ENCODE assay signal across 31 cellular contexts in the genomic region with DNA sequence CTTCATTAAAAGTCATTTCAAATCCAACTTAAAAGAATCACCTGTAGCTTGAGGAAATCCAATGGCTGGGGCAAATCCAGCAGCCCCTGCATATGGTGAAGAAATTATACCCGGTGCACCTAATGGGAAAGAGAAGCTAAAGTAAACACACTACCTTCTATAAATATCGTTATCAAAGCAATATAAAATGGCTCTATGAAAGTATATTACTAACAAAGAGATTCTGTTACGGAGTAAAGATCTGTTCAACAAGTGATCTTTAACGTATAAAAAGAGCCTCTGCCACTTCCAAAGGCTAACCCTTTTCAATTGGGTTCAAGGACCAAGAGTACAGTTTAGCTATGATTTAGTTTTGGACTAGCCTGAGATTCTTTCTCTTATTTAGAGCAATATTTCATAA.
"Had no signal": no experiment of that assay in that cellular context is flagged by ENCODE, and none has a peak within 500 bp of the region (broad histone marks: within the 10 kb centered on the region; RNA-seq: fewer than 3 reads in every experiment).

No MANE protein-coding gene starts in this region.

- DNase-seq: activated CD4-positive, alpha-beta T cell treated with anti-CD3 and anti-CD28 coated beads for 36 hours; activated CD4-positive, alpha-beta T cell treated with anti-CD3 and anti-CD28 coated beads, Interleukin-2, amount 10 ng/mL, durations not matched to agents 7 days and 5 days; activated CD4-positive, alpha-beta T cell treated with anti-CD3 and anti-CD28 coated beads, Interleukin-2, amount 50 U/mL, for 48 hours; activated CD8-positive, alpha-beta T cell treated with anti-CD3 and anti-CD28 coated beads, Interleukin-2, amount 10 ng/mL, durations not matched to agents 7 days and 5 days; activated gamma-delta T cell; activated naive CD4-positive, alpha-beta T cell treated with Interleukin-2 at 50 U/mL for 16 hours; activated naive CD8-positive, alpha-beta T cell treated with anti-CD3 and anti-CD28 coated beads, Interleukin-2, amount 10 ng/mL, durations not matched to agents 7 days and 5 days; activated T-cell treated with anti-CD3 and anti-CD28 coated beads, Interleukin-2, amount 50 U/mL, for 24 hours; amygdala; body of pancreas; MM.1S; MV-4-11; NCI-H1092; NCI-H1436 treated with DMSO at 0.1 percent for 48 hours; NCI-H1694 treated with DMSO at 0.1 percent for 48 hours; NCI-H2029; NCI-H2171 treated with DMSO at 0.1 percent for 48 hours; NCI-H2227 treated with DMSO at 0.1 percent for 48 hours; NCI-H446; NCI-H510A treated with DMSO at 0.1 percent for 48 hours; NCI-H526 treated with DMSO at 0.1 percent for 48 hours; NCI-H774; SHP77; SJCRH30; T1000 had no signal

- H3K36me3 ChIP-seq: breast epithelium had no signal

- H3K27me3 Mint-ChIP-seq: activated CD4-positive, alpha-beta T cell treated with anti-CD3 and anti-CD28 coated beads for 36 hours; activated CD4-positive, alpha-beta T cell treated with anti-CD3 and anti-CD28 coated beads, Interleukin-2, amount 10 ng/mL, durations not matched to agents 7 days and 5 days; activated naive CD4-positive, alpha-beta T cell treated with anti-CD3 and anti-CD28 coated beads, Interleukin-2, amount 50 U/mL, for 24 hours; activated naive CD8-positive, alpha-beta T cell treated with anti-CD3 and anti-CD28 coated beads, Interleukin-2, amount 10 ng/mL, durations not matched to agents 7 days and 5 days; activated T-cell treated with anti-CD3 and anti-CD28 coated beads, Interleukin-2, amount 50 U/mL, for 24 hours had no signal

- H3K4me3 ChIP-seq: body of pancreas, breast epithelium, SJCRH30, SK-N-MC had no signal

- H3K9ac ChIP-seq: KMS-11 had no signal

- H3K4me1 Mint-ChIP-seq: activated naive CD4-positive, alpha-beta T cell treated with anti-CD3 and anti-CD28 coated beads, Interleukin-2, amount 50 U/mL, for 24 hours had no signal

- H3K27ac ChIP-seq: body of pancreas, breast epithelium, KMS-11, SJCRH30, SK-N-MC had no signal

- H3K4me3 Mint-ChIP-seq: activated CD4-positive, alpha-beta T cell treated with anti-CD3 and anti-CD28 coated beads for 36 hours; activated CD4-positive, alpha-beta T cell treated with anti-CD3 and anti-CD28 coated beads, Interleukin-2, amount 10 ng/mL, durations not matched to agents 7 days and 5 days; activated CD8-positive, alpha-beta T cell treated with anti-CD3 and anti-CD28 coated beads, Interleukin-2, amount 10 ng/mL, durations not matched to agents 7 days and 5 days; activated naive CD4-positive, alpha-beta T cell treated with anti-CD3 and anti-CD28 coated beads, Interleukin-2, amount 50 U/mL, for 24 hours; activated naive CD8-positive, alpha-beta T cell treated with anti-CD3 and anti-CD28 coated beads, Interleukin-2, amount 10 ng/mL, durations not matched to agents 7 days and 5 days; activated T-cell treated with anti-CD3 and anti-CD28 coated beads, Interleukin-2, amount 50 U/mL, for 24 hours; WTC11 had no signal

- H3K4me2 ChIP-seq: KMS-11 had no signal

- H3K4me1 ChIP-seq: breast epithelium, SJCRH30 had no signal

- H3K27ac Mint-ChIP-seq: activated CD4-positive, alpha-beta T cell treated with anti-CD3 and anti-CD28 coated beads for 36 hours; activated CD4-positive, alpha-beta T cell treated with anti-CD3 and anti-CD28 coated beads, Interleukin-2, amount 10 ng/mL, durations not matched to agents 7 days and 5 days; activated CD8-positive, alpha-beta T cell treated with anti-CD3 and anti-CD28 coated beads, Interleukin-2, amount 10 ng/mL, durations not matched to agents 7 days and 5 days; activated naive CD4-positive, alpha-beta T cell treated with anti-CD3 and anti-CD28 coated beads, Interleukin-2, amount 50 U/mL, for 24 hours; activated naive CD8-positive, alpha-beta T cell treated with anti-CD3 and anti-CD28 coated beads, Interleukin-2, amount 10 ng/mL, durations not matched to agents 7 days and 5 days; activated T-cell treated with anti-CD3 and anti-CD28 coated beads, Interleukin-2, amount 50 U/mL, for 24 hours; activated T-helper 2 cell treated with anti-CD3 and anti-CD28 coated beads, Interferon-gamma antibody, Interleukin-2, Interleukin-4, amounts not matched to agents 10 μg/mL and 5 μg/mL and 100 μg/mL, durations not matched to agents 14 hours and 24 hours and 36 hours; WTC11 had no signal

- H3K9me3 ChIP-seq: body of pancreas, SJCRH30 had no signal

- H3K9me3 Mint-ChIP-seq: activated CD4-positive, alpha-beta T cell treated with anti-CD3 and anti-CD28 coated beads, Interleukin-2, amount 10 ng/mL, durations not matched to agents 7 days and 5 days; activated naive CD4-positive, alpha-beta T cell treated with anti-CD3 and anti-CD28 coated beads, Interleukin-2, amount 50 U/mL, for 24 hours; activated naive CD8-positive, alpha-beta T cell treated with anti-CD3 and anti-CD28 coated beads, Interleukin-2, amount 10 ng/mL, durations not matched to agents 7 days and 5 days; activated T-cell treated with anti-CD3 and anti-CD28 coated beads, Interleukin-2, amount 50 U/mL, for 24 hours; activated T-helper 2 cell treated with anti-CD3 and anti-CD28 coated beads, Interferon-gamma antibody, Interleukin-2, Interleukin-4, amounts not matched to agents 10 μg/mL and 5 μg/mL and 100 μg/mL, durations not matched to agents 14 hours and 24 hours and 36 hours; WTC11 had no signal

- H3K27me3 ChIP-seq: body of pancreas, breast epithelium, SJCRH30 had no signal
